ENCODE assay signal across 14 cellular contexts in the genomic region with DNA sequence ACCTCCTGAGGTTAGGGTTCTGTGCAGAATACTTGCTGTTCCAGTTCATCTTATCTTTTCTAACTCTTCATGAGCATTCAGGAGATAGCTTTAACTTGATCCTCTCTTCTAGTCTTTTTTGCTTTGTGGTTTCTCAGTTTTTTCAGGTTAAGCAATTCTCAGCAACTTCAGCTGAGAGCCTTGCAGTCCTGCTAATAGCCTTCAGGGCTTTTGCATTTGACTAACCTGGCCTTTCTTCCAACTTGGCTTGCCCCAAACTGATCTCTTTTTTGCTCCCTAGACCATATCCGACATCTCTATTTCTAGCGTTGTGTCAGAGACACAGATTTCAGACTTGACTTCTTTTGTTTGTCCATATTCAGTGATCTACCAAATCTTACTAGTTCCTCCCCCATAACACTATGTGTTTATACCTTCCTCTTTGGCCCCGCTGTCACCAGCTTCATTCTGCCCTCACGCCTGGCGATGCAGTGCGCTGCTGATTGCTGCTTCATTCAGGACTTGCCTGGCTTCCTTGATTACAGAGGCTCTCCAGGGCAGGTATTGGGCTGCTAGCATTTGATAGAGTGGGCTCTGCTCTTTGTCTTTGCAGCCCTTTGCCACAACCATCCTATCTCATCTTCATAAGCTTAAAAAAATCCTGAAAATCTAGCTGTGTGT. TPM values are rescaled to one million over a fixed set of nuclear protein-coding genes. Genes with fewer than 3 reads are reported as not detected.
DNase-seq lines count a peak whose midpoint lies in the region; ATAC-seq and TF ChIP-seq lines count a peak whose summit lies in the region.
"Had no signal": no experiment of that assay in that cellular context is flagged by ENCODE, and none has a peak within 500 bp of the region (broad histone marks: within the 10 kb centered on the region; RNA-seq: fewer than 3 reads in every experiment).

No MANE protein-coding gene starts in this region.

- H3K4me3 Mint-ChIP-seq in CD8-positive, alpha-beta memory T cell = peak overlapping the region in 6 of 7 donors; percentile 12 to 67 (median 50)
- H3K4me3 Mint-ChIP-seq in HFFc6 (no peak overlapping the region), WTC11 (no peak overlapping the region)
- peak overlapping the region in 9 of 10 donors; percentile 10 to 66 (median 47) for H3K4me3 Mint-ChIP-seq in naive thymus-derived CD4-positive, alpha-beta T cell

- H3K4me1 Mint-ChIP-seq in CD8-positive, alpha-beta memory T cell = peaks cover 73 to 96% (median 95%) of the 10 kb centered on the region in 3 donors
- peaks cover 53% of the 10 kb centered on the region for H3K4me1 Mint-ChIP-seq in HFFc6 (ENCODE audit: low read depth)
- H3K4me1 Mint-ChIP-seq in WTC11 = peaks cover 76% of the 10 kb centered on the region
- peaks cover 52 to 100% (median 89%) of the 10 kb centered on the region in 7 donors for H3K4me1 Mint-ChIP-seq in naive thymus-derived CD4-positive, alpha-beta T cell

- H3K4me3 ChIP-seq in CD8-positive, alpha-beta memory T cell (ENCODE audit: low read length) = no peak overlapping the region
- no peak overlapping the region for H3K4me3 ChIP-seq in naive thymus-derived CD4-positive, alpha-beta T cell (ENCODE audit: low read length)
- H3K4me3 ChIP-seq: adrenal gland, heart right ventricle, uterus had no signal

- ATAC-seq in WTC11 (peak; percentile 65), HG02884 (IDR thresholded peaks at IDR 0.05; ENCODE audit: unreplicated experiment) (no peak)
- ATAC-seq in naive thymus-derived CD4-positive, alpha-beta T cell = peak; percentile 58

- POLR2A ChIA-PET in CD8-positive, alpha-beta memory T cell (lab: Charles Lee) = no interaction called here
- POLR2A ChIA-PET in WTC11 (lab: Charles Lee) = interaction anchor here (1.2 kb wide), 1 partner anchor 9 kb away, joined by 4 read pairs; a partner anchor contains a TSS
- POLR2A ChIA-PET in naive thymus-derived CD4-positive, alpha-beta T cell (lab: Charles Lee) = interaction anchor here (0.6 to 2.0 kb wide), 2 partner anchors 9 to 12 kb away, joined by 3 to 8 read pairs; a partner anchor contains a TSS

- no peak overlapping the region for H3K27ac ChIP-seq in CD8-positive, alpha-beta memory T cell (ENCODE audit: low read depth, low read length)
- H3K27ac ChIP-seq in naive thymus-derived CD4-positive, alpha-beta T cell (ENCODE audit: low read depth, low read length) = no peak overlapping the region
- H3K27ac ChIP-seq: adrenal gland, heart right ventricle, uterus had no signal

- peaks cover 70% of the 10 kb centered on the region for H3K4me1 ChIP-seq in CD8-positive, alpha-beta memory T cell (ENCODE audit: insufficient read depth, low read length)
- peaks cover 0 to 34% of the 10 kb centered on the region in 2 donors for H3K4me1 ChIP-seq in naive thymus-derived CD4-positive, alpha-beta T cell (ENCODE audit: control insufficient read depth in 2 of 2, insufficient read depth in 2 of 2, low read length in 2 of 2)

- H3K27me3 Mint-ChIP-seq in CD8-positive, alpha-beta memory T cell = no peaks in the 10 kb centered on the region
- H3K27me3 Mint-ChIP-seq in HFFc6 (ENCODE audit: insufficient read depth) = peaks cover 2% of the 10 kb centered on the region; the same call in 1 of the 2 replicates
- no peaks in the 10 kb centered on the region for H3K27me3 Mint-ChIP-seq in WTC11 (ENCODE audit: low read depth)
- no peaks in the 10 kb centered on the region for H3K27me3 Mint-ChIP-seq in naive thymus-derived CD4-positive, alpha-beta T cell

- no peak for DNase-seq in CD8-positive, alpha-beta memory T cell
- no peak for DNase-seq in HFFc6
- no peak for DNase-seq in WTC11 (ENCODE audit: low spot score)
- DNase-seq in naive thymus-derived CD4-positive, alpha-beta T cell = no peak
- no peak for DNase-seq in NCI-H1092 (lab: John Stamatoyannopoulos, UW)
- no peak for DNase-seq in GM19240 (ENCODE audit: insufficient read length, low spot score)
- DNase-seq: activated CD4-positive, alpha-beta T cell treated with anti-CD3 and anti-CD28 coated beads, Interleukin-2, amount 50 U/mL, for 4 hours; adrenal gland; DMS79; heart right ventricle; NCI-H2171 treated with DMSO at 0.1 percent for 48 hours; SHP77 treated with DMSO at 0.1 percent for 48 hours; uterus had no signal

- TF ChIP-seq CTCF in HFFc6 (IDR thresholded peaks at IDR 0.05) = no peak
- no peak for TF ChIP-seq CTCF in WTC11 (IDR thresholded peaks at IDR 0.05)

- no peaks in the 10 kb centered on the region for H3K27me3 ChIP-seq in CD8-positive, alpha-beta memory T cell (ENCODE audit: insufficient read depth, low read length, poor library complexity, severe bottlenecking)
- no peaks in the 10 kb centered on the region for H3K27me3 ChIP-seq in naive thymus-derived CD4-positive, alpha-beta T cell (ENCODE audit: control insufficient read depth in 2 of 2, insufficient read depth in 2 of 2, low read length in 2 of 2)
- H3K27me3 ChIP-seq: adrenal gland, heart right ventricle, uterus had no signal

- intact Hi-C loops in naive thymus-derived CD4-positive, alpha-beta T cell (cut with micrococcal nuclease) = no loop called here

- H3K36me3 ChIP-seq in CD8-positive, alpha-beta memory T cell (ENCODE audit: insufficient read depth, low read length) = no peaks in the 10 kb centered on the region
- no peaks in the 10 kb centered on the region for H3K36me3 ChIP-seq in naive thymus-derived CD4-positive, alpha-beta T cell (ENCODE audit: control insufficient read depth in 2 of 3, insufficient read depth in 3 of 3, low read length in 3 of 3)
- H3K36me3 ChIP-seq: adrenal gland, heart right ventricle, uterus had no signal

- peak overlapping the region; percentile 2 to 77 (median 39) for H3K27ac Mint-ChIP-seq in CD8-positive, alpha-beta memory T cell
- peak overlapping the region; percentile 27; the same call in 1 of the 2 replicates for H3K27ac Mint-ChIP-seq in HFFc6
- H3K27ac Mint-ChIP-seq in WTC11 = peak overlapping the region; percentile 78
- peak overlapping the region in 4 of 9 donors; percentile 3 to 28 (median 18) for H3K27ac Mint-ChIP-seq in naive thymus-derived CD4-positive, alpha-beta T cell

- H3K9me3 Mint-ChIP-seq in CD8-positive, alpha-beta memory T cell = no peaks in the 10 kb centered on the region
- H3K9me3 Mint-ChIP-seq in HFFc6 = no peaks in the 10 kb centered on the region
- no peaks in the 10 kb centered on the region for H3K9me3 Mint-ChIP-seq in WTC11
- H3K9me3 Mint-ChIP-seq in naive thymus-derived CD4-positive, alpha-beta T cell = no peaks in the 10 kb centered on the region

- peaks cover 0 to 2% (median 2%) of the 10 kb centered on the region in 3 donors for H3K36me3 Mint-ChIP-seq in CD8-positive, alpha-beta memory T cell
- H3K36me3 Mint-ChIP-seq in HFFc6 (ENCODE audit: low read depth) = no peaks in the 10 kb centered on the region; the same call in 1 of the 2 replicates
- H3K36me3 Mint-ChIP-seq in WTC11 = no peaks in the 10 kb centered on the region
- H3K36me3 Mint-ChIP-seq in naive thymus-derived CD4-positive, alpha-beta T cell = peaks cover 0 to 5% (median 0%) of the 10 kb centered on the region in 5 donors

- CTCF ChIA-PET in CD8-positive, alpha-beta memory T cell (lab: Charles Lee) = interaction anchor here (1.5 kb wide), 1 partner anchor 10 kb away, joined by 4 read pairs; a partner anchor contains a TSS
- CTCF ChIA-PET in WTC11 (lab: Charles Lee) = interaction anchor here (0.6 to 1.2 kb wide), 3 partner anchors 10 to 103 kb away, joined by 3 to 5 read pairs (median 5); a partner anchor contains a TSS
- CTCF ChIA-PET in naive thymus-derived CD4-positive, alpha-beta T cell (lab: Charles Lee) = interaction anchor here (0.5 to 0.7 kb wide), 3 partner anchors 10 to 421 kb away, joined by 3 read pairs; a partner anchor contains a TSS

- no peaks in the 10 kb centered on the region for H3K9me3 ChIP-seq in CD8-positive, alpha-beta memory T cell (ENCODE audit: low read length)
- no peaks in the 10 kb centered on the region for H3K9me3 ChIP-seq in naive thymus-derived CD4-positive, alpha-beta T cell (ENCODE audit: control insufficient read depth in 2 of 3, low read length in 3 of 3)
- H3K9me3 ChIP-seq: adrenal gland, heart right ventricle, uterus had no signal

TF ChIP-seq in WTC11, 78 proteins besides CTCF, POLR2A, EP300 and RAD21 (continues in another document):
- TF ChIP-seq, protein P1, sequence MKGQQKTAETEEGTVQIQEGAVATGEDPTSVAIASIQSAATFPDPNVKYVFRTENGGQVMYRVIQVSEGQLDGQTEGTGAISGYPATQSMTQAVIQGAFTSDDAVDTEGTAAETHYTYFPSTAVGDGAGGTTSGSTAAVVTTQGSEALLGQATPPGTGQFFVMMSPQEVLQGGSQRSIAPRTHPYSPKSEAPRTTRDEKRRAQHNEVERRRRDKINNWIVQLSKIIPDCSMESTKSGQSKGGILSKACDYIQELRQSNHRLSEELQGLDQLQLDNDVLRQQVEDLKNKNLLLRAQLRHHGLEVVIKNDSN (CRISPR knock-in tag; IDR thresholded peaks at IDR 0.05) = no peak
- TF ChIP-seq, protein P2, sequence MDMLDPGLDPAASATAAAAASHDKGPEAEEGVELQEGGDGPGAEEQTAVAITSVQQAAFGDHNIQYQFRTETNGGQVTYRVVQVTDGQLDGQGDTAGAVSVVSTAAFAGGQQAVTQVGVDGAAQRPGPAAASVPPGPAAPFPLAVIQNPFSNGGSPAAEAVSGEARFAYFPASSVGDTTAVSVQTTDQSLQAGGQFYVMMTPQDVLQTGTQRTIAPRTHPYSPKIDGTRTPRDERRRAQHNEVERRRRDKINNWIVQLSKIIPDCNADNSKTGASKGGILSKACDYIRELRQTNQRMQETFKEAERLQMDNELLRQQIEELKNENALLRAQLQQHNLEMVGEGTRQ (CRISPR knock-in tag; IDR thresholded peaks at IDR 0.05) = no peak

RNA-seq across cellular contexts. Expression of a gene that starts 9.5 kb away (rescaled TPM):
- total RNA-seq in CD8-positive, alpha-beta memory T cell = 10 to 100 TPM; 92.2 to 93.4 TPM
- polyA plus RNA-seq in CD8-positive, alpha-beta memory T cell = 58.3 TPM
- total RNA-seq in HFFc6 (2021; fragmentation: NEBNext Ultra II Directional; extraction: Animal tissue kit (Norgen Biotek cat#: 25700)) = 10 to 100 TPM; 42.9 to 50.9 (median 49.2) TPM
- 50.5 to 54.1 TPM (median 53.3 TPM) in 3 replicates for total RNA-seq in WTC11 (2021)
- 10 to 100 TPM; 39.0 to 68.7 (median 53.6) TPM for total RNA-seq in naive thymus-derived CD4-positive, alpha-beta T cell
- 10 to 100 TPM; 41.7 to 74.0 TPM for polyA plus RNA-seq in naive thymus-derived CD4-positive, alpha-beta T cell

Comparison
In these comparisons a context has a peak if more than half of its experiments do, and no peak if none do; other contexts are left out.
1. H3K4me3 Mint-ChIP-seq: peak in CD8-positive, alpha-beta memory T cell (6 of 7) and naive thymus-derived CD4-positive, alpha-beta T cell (9 of 10); none in HFFc6 (single experiment) and WTC11 (single experiment).